ENCODE assay signal across 9 cellular contexts in the genomic region with DNA sequence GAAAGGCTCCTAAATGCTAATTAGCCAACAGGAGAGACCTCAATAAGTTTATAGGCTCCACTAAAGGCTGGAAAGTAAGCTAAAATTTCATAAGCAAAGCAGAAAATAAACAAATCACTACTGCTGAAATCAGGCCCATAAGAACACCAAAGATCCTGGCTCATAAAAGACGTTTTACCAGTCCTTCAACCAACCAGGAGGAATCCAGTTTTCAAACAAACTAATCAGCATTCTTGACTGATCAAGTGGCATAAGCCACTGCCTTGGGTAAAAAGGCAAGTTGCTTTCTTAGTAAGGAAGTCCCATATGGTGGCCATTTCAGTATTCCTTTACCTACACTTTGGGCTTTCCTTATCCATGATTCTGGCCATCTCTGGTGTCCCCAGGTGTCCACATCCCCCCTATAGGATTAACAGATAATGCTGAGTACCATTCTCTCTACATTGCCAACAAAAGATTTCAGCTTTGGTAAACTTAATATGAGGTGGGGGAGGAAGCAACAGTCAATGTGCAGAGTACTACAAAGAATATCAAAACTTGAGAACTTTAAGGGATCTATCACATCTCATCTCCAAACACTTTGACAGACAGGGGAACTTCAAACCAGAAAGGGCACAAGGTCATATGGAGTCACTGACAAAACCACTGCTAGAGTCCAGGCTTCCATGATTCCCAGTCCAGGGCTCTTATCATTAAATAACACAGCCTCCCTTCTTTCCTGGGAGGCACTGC. TPM values are rescaled to one million over a fixed set of nuclear protein-coding genes. Genes with fewer than 3 reads are reported as not detected.
DNase-seq lines count a peak whose midpoint lies in the region; TF ChIP-seq lines count a peak whose summit lies in the region.
"Had no signal": no experiment of that assay in that cellular context is flagged by ENCODE, and none has a peak within 500 bp of the region (broad histone marks: within the 10 kb centered on the region; RNA-seq: fewer than 3 reads in every experiment).

No MANE protein-coding gene starts in this region.

- H3K9me3 ChIP-seq in Caco-2 (no peaks in the 10 kb centered on the region), PC-9 (ENCODE audit: insufficient read depth, low read depth) (no peaks in the 10 kb centered on the region), trophoblast cell (ENCODE audit: insufficient read depth, low read depth, low read length) (no peaks in the 10 kb centered on the region)

- H2BK5ac ChIP-seq in trophoblast cell (ENCODE audit: low read depth, low read length, poor library complexity), result no peak overlapping the region

- CTCF ChIA-PET in Caco-2 (lab: Charles Lee) (no interaction called here), PC-9 (lab: Charles Lee) (interaction anchor here (0.6 kb wide), 1 partner anchor 60 kb away, joined by 13 read pairs; no protein-coding TSS in a partner anchor)

- no peak overlapping the region for H3K23ac ChIP-seq in trophoblast cell (ENCODE audit: low read length)

- H2AFZ ChIP-seq in PC-9 (no peak overlapping the region), trophoblast cell (ENCODE audit: insufficient read depth, low read length, poor library complexity) (no peak overlapping the region)

- TSS peak; percentile 56 for BruUV-seq in Caco-2 (replicated peaks; lab: Mats Ljungman, UMichigan)
- TSS peak; percentile 53 for BruUV-seq in PC-9 (replicated peaks; lab: Mats Ljungman, UMichigan)

- no peak overlapping the region for H3K14ac ChIP-seq in trophoblast cell (ENCODE audit: low read length)

- H3K27me3 ChIP-seq in Caco-2 (replicated peaks; ENCODE audit: control insufficient read depth, insufficient read depth, low read length) (no peaks in the 10 kb centered on the region), PC-9 (ENCODE audit: insufficient read depth, low read depth) (no peaks in the 10 kb centered on the region), trophoblast cell (ENCODE audit: insufficient read depth, low read length) (no peaks in the 10 kb centered on the region)

- H3K4me3 ChIP-seq in Caco-2 (ENCODE audit: low read depth, low read length), result peak overlapping the region; percentile 50
- H3K4me3 ChIP-seq in PC-9, result peak overlapping the region; percentile 82
- H3K4me3 ChIP-seq in epithelial cell of proximal tubule (ENCODE audit: low read depth, low read length), result peak overlapping the region; percentile 80
- H3K4me3 ChIP-seq in trophoblast cell (ENCODE audit: low read depth, low read length), result no peak overlapping the region

- no peaks in the 10 kb centered on the region for H4K20me1 ChIP-seq in PC-9 (ENCODE audit: insufficient read depth)

- H3K9me2 ChIP-seq in PC-9 (ENCODE audit: insufficient read depth), result no peaks in the 10 kb centered on the region

- H3K4ac ChIP-seq in trophoblast cell (ENCODE audit: low read depth, low read length), result peak overlapping the region; percentile 25

- peaks cover 4% of the 10 kb centered on the region for H3K79me1 ChIP-seq in trophoblast cell (ENCODE audit: low read length)

- H3K18ac ChIP-seq in trophoblast cell (ENCODE audit: low read length), result no peak overlapping the region

- H3K9ac ChIP-seq in trophoblast cell (ENCODE audit: low read length), result no peak overlapping the region

- no peak overlapping the region for H2AK5ac ChIP-seq in trophoblast cell (ENCODE audit: low read length)

- H4K91ac ChIP-seq in trophoblast cell (ENCODE audit: low read depth, low read length), result no peak overlapping the region

- H4K8ac ChIP-seq in trophoblast cell (ENCODE audit: low read depth, low read length), result no peak overlapping the region

- peak in 1 of 2 experiments; percentile 46 for DNase-seq in Caco-2
- DNase-seq in PC-9, result peak in 1 of 2 experiments; percentile 89
- no peak for DNase-seq in epithelial cell of proximal tubule (ENCODE audit: low read depth)
- DNase-seq in trophoblast cell, result peak; percentile 65 to 93
- no peak for DNase-seq in OCI-M2 (lab: John Stamatoyannopoulos, UW; ENCODE audit: unreplicated experiment)
- no peak for DNase-seq in NCI-H1436 (lab: John Stamatoyannopoulos, UW)
- no peak for DNase-seq in SKM-1 treated with dmso at 0.1 percent for 144 hours (lab: John Stamatoyannopoulos, UW; ENCODE audit: unreplicated experiment)
- DNase-seq in central memory CD4-positive, alpha-beta T cell, result no peak
- DNase-seq: NCI-H1417 treated with DMSO at 0.1 percent for 48 hours had no signal

- POLR2A ChIA-PET in Caco-2 (lab: Charles Lee) (interaction anchor here (0.6 to 0.7 kb wide), 2 partner anchors 12 to 45 kb away, joined by 3 read pairs; no protein-coding TSS in a partner anchor), PC-9 (lab: Charles Lee; ENCODE audit: unreplicated experiment) (interaction anchor here (0.6 kb wide), 3 partner anchors 13 to 45 kb away, joined by 3 to 8 read pairs (median 4); no protein-coding TSS in a partner anchor)

- H3K4me2 ChIP-seq in PC-9 (peak overlapping the region; percentile 99), trophoblast cell (ENCODE audit: low read length) (peak overlapping the region; percentile 80)

- no peaks in the 10 kb centered on the region for H3K27me3 Mint-ChIP-seq in Caco-2 (ENCODE audit: insufficient read depth, unreplicated experiment)

- WGBS in trophoblast cell (ENCODE audit: extremely low coverage, insufficient coverage, insufficient read length), result no CpG with 5 or more reads among the region's 1 CpG

- TF ChIP-seq CTCF in Caco-2 (IDR thresholded peaks at IDR 0.05; ENCODE audit: insufficient read depth in 1 of 2, low read depth in 1 of 2, low read length in 1 of 2, severe bottlenecking in 1 of 2, unreplicated experiment in 1 of 2), result no peak
- TF ChIP-seq CTCF in PC-9 (conservative IDR thresholded peaks at IDR 0.05), result no peak
- TF ChIP-seq CTCF in epithelial cell of proximal tubule (conservative IDR thresholded peaks at IDR 0.05; ENCODE audit: low read depth, low read length), result no peak

- no peak overlapping the region for H2BK120ac ChIP-seq in trophoblast cell (ENCODE audit: insufficient read depth, low read length, poor library complexity)

- peaks cover 4% of the 10 kb centered on the region; the same call in 1 of the 2 replicates for H3F3A ChIP-seq in PC-9 (ENCODE audit: insufficient read depth, low read depth)

- H3K4me3 Mint-ChIP-seq in Caco-2 (ENCODE audit: unreplicated experiment), result peak overlapping the region; percentile 77

- H3K4me1 ChIP-seq in Caco-2, result peaks cover 13% of the 10 kb centered on the region
- peaks cover 28% of the 10 kb centered on the region for H3K4me1 ChIP-seq in PC-9 (replicated peaks; ENCODE audit: insufficient read depth)
- H3K4me1 ChIP-seq in trophoblast cell (ENCODE audit: control insufficient read depth in 1 of 2, insufficient read depth in 2 of 2, low read length in 2 of 2), result peaks cover 9 to 10% of the 10 kb centered on the region in 2 experiments

- H3K9me3 Mint-ChIP-seq in Caco-2 (ENCODE audit: unreplicated experiment), result no peaks in the 10 kb centered on the region

- intact Hi-C loops in Caco-2 (cut with micrococcal nuclease; ENCODE audit: unreplicated experiment), result loop anchor here (5.0 kb wide), 2 partner anchors 34 to 66 kb away; partner anchors contain the start of genes ATPAF2 and GID4
- intact Hi-C loops in PC-9 (cut with micrococcal nuclease; ENCODE audit: unreplicated experiment), result loop anchor here (1.0 to 5.0 kb wide), 2 partner anchors 52 to 284 kb away; no protein-coding TSS in a partner anchor

- H3K36me3 ChIP-seq in Caco-2 (ENCODE audit: control insufficient read depth, insufficient read depth, low read length) (no peaks in the 10 kb centered on the region), PC-9 (ENCODE audit: low read depth) (no peaks in the 10 kb centered on the region), trophoblast cell (ENCODE audit: control insufficient read depth in 1 of 2, insufficient read depth in 2 of 2, low read length in 2 of 2) (no peaks in the 10 kb centered on the region)

- H2BK12ac ChIP-seq in trophoblast cell (ENCODE audit: low read length), result no peak overlapping the region

- peaks cover 27% of the 10 kb centered on the region for H3K4me1 Mint-ChIP-seq in Caco-2 (ENCODE audit: low read depth, unreplicated experiment)

- H4K12ac ChIP-seq in trophoblast cell (ENCODE audit: low read depth, low read length), result no peak overlapping the region

- H3K27ac ChIP-seq in PC-9, result peak overlapping the region; percentile 40
- no peak overlapping the region for H3K27ac ChIP-seq in trophoblast cell (ENCODE audit: low read depth, low read length)

- H3K79me2 ChIP-seq in PC-9 (ENCODE audit: low read depth) (peaks cover 56% of the 10 kb centered on the region), trophoblast cell (ENCODE audit: control insufficient read depth, insufficient read depth, low read length, poor library complexity) (peaks cover 7% of the 10 kb centered on the region)

- H3K36me3 Mint-ChIP-seq in Caco-2 (ENCODE audit: insufficient read depth, unreplicated experiment), result peaks cover 9% of the 10 kb centered on the region

- H3K27ac Mint-ChIP-seq in Caco-2 (ENCODE audit: unreplicated experiment), result peak overlapping the region; percentile 50

RNA-seq across cellular contexts. Expression of gene TOM1L2, which starts 1.3 kb away (rescaled TPM):
- total RNA-seq in Caco-2 (2022), result 35.5 and 43.3 TPM in 2 replicates
- total RNA-seq in PC-9 (2021), result 68.5 and 71.8 TPM in 2 replicates
- total RNA-seq in epithelial cell of proximal tubule, result 13.2 and 19.4 TPM in 2 replicates
- 76.2 and 80.2 TPM in 2 replicates for polyA plus RNA-seq in trophoblast cell (2013)

RNA-seq across cellular contexts. Expression of gene DRC3, which starts 1.8 kb away (rescaled TPM):
- 1.6 and 2.1 TPM in 2 replicates for total RNA-seq in Caco-2 (2022)
- 7.2 and 15.2 TPM in 2 replicates for total RNA-seq in PC-9 (2021)
- 0.06 and 0.72 TPM in 2 replicates for total RNA-seq in epithelial cell of proximal tubule
- polyA plus RNA-seq in trophoblast cell (2013), result 0.39 and 0.47 TPM in 2 replicates

Comparison
In these comparisons a context has a peak if more than half of its experiments do, and no peak if none do; other contexts are left out.
1. DNase-seq: peak in trophoblast cell (2 of 2); none in epithelial cell of proximal tubule (single experiment), OCI-M2 (single experiment), NCI-H1436 (single experiment), SKM-1 treated with dmso at 0.1 percent for 144 hours (single experiment) and central memory CD4-positive, alpha-beta T cell (single experiment).